Comparison of ENCODE assay signal across 1 cellular context in genomic region chr19:36796714-36796999, GRCh38.
TF ChIP-seq lines count a peak whose summit lies in the region.

No MANE protein-coding gene starts in this region.

TF ChIP-seq in GM12878, 131 proteins besides CTCF, POLR2A, EP300 and RAD21:
- TF ChIP-seq NRF1 (conservative IDR thresholded peaks at IDR 0.05; ENCODE audit: low read depth, low read length) (no peak), USF2 (IDR thresholded peaks at IDR 0.05; ENCODE audit: borderline replicate concordance, low read depth, low read length) (no peak), ATF2 (IDR thresholded peaks at IDR 0.05; ENCODE audit: low read length) (no peak), BCLAF1 (IDR thresholded peaks at IDR 0.05) (no peak), ZBTB33 (IDR thresholded peaks at IDR 0.05) (no peak), ETV6 (conservative IDR thresholded peaks at IDR 0.05 in 1 of 2, IDR thresholded peaks at IDR 0.05 in 1 of 2; ENCODE audit: borderline replicate concordance in 1 of 2, low read depth in 1 of 2) (no peak)
- TF ChIP-seq, protein P1, sequence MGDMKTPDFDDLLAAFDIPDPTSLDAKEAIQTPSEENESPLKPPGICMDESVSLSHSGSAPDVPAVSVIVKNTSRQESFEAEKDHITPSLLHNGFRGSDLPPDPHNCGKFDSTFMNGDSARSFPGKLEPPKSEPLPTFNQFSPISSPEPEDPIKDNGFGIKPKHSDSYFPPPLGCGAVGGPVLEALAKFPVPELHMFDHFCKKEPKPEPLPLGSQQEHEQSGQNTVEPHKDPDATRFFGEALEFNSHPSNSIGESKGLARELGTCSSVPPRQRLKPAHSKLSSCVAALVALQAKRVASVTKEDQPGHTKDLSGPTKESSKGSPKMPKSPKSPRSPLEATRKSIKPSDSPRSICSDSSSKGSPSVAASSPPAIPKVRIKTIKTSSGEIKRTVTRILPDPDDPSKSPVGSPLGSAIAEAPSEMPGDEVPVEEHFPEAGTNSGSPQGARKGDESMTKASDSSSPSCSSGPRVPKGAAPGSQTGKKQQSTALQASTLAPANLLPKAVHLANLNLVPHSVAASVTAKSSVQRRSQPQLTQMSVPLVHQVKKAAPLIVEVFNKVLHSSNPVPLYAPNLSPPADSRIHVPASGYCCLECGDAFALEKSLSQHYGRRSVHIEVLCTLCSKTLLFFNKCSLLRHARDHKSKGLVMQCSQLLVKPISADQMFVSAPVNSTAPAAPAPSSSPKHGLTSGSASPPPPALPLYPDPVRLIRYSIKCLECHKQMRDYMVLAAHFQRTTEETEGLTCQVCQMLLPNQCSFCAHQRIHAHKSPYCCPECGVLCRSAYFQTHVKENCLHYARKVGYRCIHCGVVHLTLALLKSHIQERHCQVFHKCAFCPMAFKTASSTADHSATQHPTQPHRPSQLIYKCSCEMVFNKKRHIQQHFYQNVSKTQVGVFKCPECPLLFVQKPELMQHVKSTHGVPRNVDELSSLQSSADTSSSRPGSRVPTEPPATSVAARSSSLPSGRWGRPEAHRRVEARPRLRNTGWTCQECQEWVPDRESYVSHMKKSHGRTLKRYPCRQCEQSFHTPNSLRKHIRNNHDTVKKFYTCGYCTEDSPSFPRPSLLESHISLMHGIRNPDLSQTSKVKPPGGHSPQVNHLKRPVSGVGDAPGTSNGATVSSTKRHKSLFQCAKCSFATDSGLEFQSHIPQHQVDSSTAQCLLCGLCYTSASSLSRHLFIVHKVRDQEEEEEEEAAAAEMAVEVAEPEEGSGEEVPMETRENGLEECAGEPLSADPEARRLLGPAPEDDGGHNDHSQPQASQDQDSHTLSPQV (IDR thresholded peaks at IDR 0.05), result no peak
- TF ChIP-seq, protein P2, sequence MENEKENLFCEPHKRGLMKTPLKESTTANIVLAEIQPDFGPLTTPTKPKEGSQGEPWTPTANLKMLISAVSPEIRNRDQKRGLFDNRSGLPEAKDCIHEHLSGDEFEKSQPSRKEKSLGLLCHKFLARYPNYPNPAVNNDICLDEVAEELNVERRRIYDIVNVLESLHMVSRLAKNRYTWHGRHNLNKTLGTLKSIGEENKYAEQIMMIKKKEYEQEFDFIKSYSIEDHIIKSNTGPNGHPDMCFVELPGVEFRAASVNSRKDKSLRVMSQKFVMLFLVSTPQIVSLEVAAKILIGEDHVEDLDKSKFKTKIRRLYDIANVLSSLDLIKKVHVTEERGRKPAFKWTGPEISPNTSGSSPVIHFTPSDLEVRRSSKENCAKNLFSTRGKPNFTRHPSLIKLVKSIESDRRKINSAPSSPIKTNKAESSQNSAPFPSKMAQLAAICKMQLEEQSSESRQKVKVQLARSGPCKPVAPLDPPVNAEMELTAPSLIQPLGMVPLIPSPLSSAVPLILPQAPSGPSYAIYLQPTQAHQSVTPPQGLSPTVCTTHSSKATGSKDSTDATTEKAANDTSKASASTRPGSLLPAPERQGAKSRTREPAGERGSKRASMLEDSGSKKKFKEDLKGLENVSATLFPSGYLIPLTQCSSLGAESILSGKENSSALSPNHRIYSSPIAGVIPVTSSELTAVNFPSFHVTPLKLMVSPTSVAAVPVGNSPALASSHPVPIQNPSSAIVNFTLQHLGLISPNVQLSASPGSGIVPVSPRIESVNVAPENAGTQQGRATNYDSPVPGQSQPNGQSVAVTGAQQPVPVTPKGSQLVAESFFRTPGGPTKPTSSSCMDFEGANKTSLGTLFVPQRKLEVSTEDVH (IDR thresholded peaks at IDR 0.05; ENCODE audit: low read depth, partially characterized antibody), result no peak
